ENCODE assay signal across 1 cellular context in the genomic region with DNA sequence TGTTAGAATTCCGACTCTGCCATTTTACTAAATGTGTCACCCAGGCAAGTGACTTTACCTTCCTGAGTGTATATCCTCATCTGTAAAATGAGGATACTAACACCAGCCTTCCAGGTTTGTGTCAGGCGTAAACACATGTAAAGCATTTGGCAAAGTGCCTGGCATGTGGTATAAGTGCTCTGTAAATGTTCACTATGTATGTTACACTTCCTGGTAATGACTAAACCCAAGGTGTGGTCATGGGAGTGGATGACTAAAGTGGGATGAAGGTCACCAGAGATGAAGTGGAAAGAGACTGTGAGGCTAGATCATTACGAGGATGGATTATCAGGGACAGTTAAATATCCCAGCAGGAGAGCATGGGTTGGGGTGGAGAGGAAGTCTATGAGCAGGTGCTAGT.
A peak's percentile ranks its signal among the peaks of the same experiment; 100 is the strongest.
TF ChIP-seq lines count a peak whose summit lies in the region.

No MANE protein-coding gene starts in this region.

TF ChIP-seq in HEK293, 187 proteins besides CTCF, POLR2A, EP300 and RAD21 (continued from another document):
- TF ChIP-seq PRDM10 (tag by site-specific recombination; IDR thresholded peaks at IDR 0.05) (peak; percentile 43; the same call in 1 of the 2 replicates), ZFP37 (tag by site-specific recombination; IDR thresholded peaks at IDR 0.05) (peak; percentile 91), ZNF433 (tag by site-specific recombination; IDR thresholded peaks at IDR 0.05; ENCODE audit: low read depth) (no peak), GLIS1 (tag by site-specific recombination; IDR thresholded peaks at IDR 0.05) (peak; percentile 57), ZSCAN16 (tag by site-specific recombination; IDR thresholded peaks at IDR 0.05) (no peak), ZNF10 (tag by site-specific recombination; IDR thresholded peaks at IDR 0.05) (peak; percentile 82; the same call in 1 of the 2 replicates), ZNF335 (tag by site-specific recombination; conservative IDR thresholded peaks at IDR 0.05) (0 out of 2 replicates have a peak, but pooled peaks have one; percentile 28), KLF17 (tag by site-specific recombination; IDR thresholded peaks at IDR 0.05) (peak; percentile 92), ZNF366 (tag by site-specific recombination; conservative IDR thresholded peaks at IDR 0.05) (peak; percentile 93), ZNF629 (tag by site-specific recombination; IDR thresholded peaks at IDR 0.05) (peak; percentile 81), BCL6B (tag by site-specific recombination; IDR thresholded peaks at IDR 0.05) (peak; percentile 59), PRDM1 (tag by site-specific recombination; IDR thresholded peaks at IDR 0.05) (0 out of 2 replicates have a peak, but pooled peaks have one; percentile 44), BCL11A (tag by site-specific recombination; IDR thresholded peaks at IDR 0.05; ENCODE audit: low read depth) (peak; percentile 31; the same call in 1 of the 2 replicates), ZNF513 (tag by site-specific recombination; IDR thresholded peaks at IDR 0.05) (no peak), SP3 (tag by site-specific recombination; IDR thresholded peaks at IDR 0.05) (peak; percentile 53; the same call in 1 of the 2 replicates), ZBTB17 (tag by site-specific recombination; IDR thresholded peaks at IDR 0.05) (peak; percentile 56), ZFP69B (tag by site-specific recombination; IDR thresholded peaks at IDR 0.05) (0 out of 2 replicates have a peak, but pooled peaks have one; percentile 61), KLF8 (tag by site-specific recombination; IDR thresholded peaks at IDR 0.05) (peak; percentile 33; the same call in 1 of the 2 replicates), KLF1 (tag by site-specific recombination; IDR thresholded peaks at IDR 0.05) (peak; percentile 89), ZBTB21 (tag by site-specific recombination; IDR thresholded peaks at IDR 0.05) (peak; percentile 47; the same call in 1 of the 2 replicates), ZBTB20 (tag by site-specific recombination; IDR thresholded peaks at IDR 0.05) (no peak), SP7 (tag by site-specific recombination; IDR thresholded peaks at IDR 0.05) (peak; percentile 63), ZNF24 (tag by site-specific recombination; IDR thresholded peaks at IDR 0.05) (peak; percentile 74; the same call in 1 of the 2 replicates), ZNF266 (tag by site-specific recombination; IDR thresholded peaks at IDR 0.05; ENCODE audit: low read depth) (no peak), ZNF423 (tag by site-specific recombination; IDR thresholded peaks at IDR 0.05) (no peak)
- TF ChIP-seq, protein P1, sequence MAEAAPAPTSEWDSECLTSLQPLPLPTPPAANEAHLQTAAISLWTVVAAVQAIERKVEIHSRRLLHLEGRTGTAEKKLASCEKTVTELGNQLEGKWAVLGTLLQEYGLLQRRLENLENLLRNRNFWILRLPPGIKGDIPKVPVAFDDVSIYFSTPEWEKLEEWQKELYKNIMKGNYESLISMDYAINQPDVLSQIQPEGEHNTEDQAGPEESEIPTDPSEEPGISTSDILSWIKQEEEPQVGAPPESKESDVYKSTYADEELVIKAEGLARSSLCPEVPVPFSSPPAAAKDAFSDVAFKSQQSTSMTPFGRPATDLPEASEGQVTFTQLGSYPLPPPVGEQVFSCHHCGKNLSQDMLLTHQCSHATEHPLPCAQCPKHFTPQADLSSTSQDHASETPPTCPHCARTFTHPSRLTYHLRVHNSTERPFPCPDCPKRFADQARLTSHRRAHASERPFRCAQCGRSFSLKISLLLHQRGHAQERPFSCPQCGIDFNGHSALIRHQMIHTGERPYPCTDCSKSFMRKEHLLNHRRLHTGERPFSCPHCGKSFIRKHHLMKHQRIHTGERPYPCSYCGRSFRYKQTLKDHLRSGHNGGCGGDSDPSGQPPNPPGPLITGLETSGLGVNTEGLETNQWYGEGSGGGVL (tag by site-specific recombination; IDR thresholded peaks at IDR 0.05): peak; percentile 71
- TF ChIP-seq, protein P2, sequence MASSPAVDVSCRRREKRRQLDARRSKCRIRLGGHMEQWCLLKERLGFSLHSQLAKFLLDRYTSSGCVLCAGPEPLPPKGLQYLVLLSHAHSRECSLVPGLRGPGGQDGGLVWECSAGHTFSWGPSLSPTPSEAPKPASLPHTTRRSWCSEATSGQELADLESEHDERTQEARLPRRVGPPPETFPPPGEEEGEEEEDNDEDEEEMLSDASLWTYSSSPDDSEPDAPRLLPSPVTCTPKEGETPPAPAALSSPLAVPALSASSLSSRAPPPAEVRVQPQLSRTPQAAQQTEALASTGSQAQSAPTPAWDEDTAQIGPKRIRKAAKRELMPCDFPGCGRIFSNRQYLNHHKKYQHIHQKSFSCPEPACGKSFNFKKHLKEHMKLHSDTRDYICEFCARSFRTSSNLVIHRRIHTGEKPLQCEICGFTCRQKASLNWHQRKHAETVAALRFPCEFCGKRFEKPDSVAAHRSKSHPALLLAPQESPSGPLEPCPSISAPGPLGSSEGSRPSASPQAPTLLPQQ (tag by site-specific recombination; IDR thresholded peaks at IDR 0.05): 0 out of 2 replicates have a peak, but pooled peaks have one; percentile 54
- TF ChIP-seq, protein P3, sequence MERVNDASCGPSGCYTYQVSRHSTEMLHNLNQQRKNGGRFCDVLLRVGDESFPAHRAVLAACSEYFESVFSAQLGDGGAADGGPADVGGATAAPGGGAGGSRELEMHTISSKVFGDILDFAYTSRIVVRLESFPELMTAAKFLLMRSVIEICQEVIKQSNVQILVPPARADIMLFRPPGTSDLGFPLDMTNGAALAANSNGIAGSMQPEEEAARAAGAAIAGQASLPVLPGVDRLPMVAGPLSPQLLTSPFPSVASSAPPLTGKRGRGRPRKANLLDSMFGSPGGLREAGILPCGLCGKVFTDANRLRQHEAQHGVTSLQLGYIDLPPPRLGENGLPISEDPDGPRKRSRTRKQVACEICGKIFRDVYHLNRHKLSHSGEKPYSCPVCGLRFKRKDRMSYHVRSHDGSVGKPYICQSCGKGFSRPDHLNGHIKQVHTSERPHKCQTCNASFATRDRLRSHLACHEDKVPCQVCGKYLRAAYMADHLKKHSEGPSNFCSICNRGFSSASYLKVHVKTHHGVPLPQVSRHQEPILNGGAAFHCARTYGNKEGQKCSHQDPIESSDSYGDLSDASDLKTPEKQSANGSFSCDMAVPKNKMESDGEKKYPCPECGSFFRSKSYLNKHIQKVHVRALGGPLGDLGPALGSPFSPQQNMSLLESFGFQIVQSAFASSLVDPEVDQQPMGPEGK (tag by site-specific recombination; IDR thresholded peaks at IDR 0.05): 0 out of 2 replicates have a peak, but pooled peaks have one; percentile 38
- TF ChIP-seq, protein P4, sequence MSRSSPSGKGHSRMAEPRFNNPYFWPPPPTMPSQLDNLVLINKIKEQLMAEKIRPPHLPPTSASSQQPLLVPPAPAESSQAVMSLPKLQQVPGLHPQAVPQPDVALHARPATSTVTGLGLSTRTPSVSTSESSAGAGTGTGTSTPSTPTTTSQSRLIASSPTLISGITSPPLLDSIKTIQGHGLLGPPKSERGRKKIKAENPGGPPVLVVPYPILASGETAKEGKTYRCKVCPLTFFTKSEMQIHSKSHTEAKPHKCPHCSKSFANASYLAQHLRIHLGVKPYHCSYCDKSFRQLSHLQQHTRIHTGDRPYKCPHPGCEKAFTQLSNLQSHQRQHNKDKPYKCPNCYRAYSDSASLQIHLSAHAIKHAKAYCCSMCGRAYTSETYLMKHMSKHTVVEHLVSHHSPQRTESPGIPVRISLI (tag by site-specific recombination; IDR thresholded peaks at IDR 0.05): no peak
- TF ChIP-seq, protein P5, sequence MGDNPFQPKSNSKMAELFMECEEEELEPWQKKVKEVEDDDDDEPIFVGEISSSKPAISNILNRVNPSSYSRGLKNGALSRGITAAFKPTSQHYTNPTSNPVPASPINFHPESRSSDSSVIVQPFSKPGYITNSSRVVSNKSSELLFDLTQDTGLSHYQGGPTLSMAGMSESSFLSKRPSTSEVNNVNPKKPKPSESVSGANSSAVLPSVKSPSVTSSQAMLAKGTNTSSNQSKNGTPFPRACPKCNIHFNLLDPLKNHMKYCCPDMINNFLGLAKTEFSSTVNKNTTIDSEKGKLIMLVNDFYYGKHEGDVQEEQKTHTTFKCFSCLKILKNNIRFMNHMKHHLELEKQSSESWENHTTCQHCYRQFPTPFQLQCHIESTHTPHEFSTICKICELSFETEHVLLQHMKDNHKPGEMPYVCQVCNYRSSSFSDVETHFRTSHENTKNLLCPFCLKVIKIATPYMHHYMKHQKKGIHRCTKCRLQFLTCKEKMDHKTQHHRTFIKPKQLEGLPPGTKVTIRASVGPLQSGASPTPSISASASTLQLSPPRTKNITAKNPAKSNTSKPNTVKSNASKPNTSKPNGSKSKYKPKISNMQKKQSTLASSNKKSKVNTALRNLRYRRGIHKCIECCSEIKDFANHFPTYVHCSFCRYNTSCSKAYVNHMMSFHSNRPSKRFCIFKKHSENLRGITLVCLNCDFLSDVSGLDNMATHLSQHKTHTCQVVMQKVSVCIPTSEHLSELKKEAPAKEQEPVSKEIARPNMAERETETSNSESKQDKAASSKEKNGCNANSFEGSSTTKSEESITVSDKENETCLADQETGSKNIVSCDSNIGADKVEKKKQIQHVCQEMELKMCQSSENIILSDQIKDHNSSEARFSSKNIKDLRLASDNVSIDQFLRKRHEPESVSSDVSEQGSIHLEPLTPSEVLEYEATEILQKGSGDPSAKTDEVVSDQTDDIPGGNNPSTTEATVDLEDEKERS (tag by site-specific recombination; IDR thresholded peaks at IDR 0.05): 0 out of 2 replicates have a peak, but pooled peaks have one; percentile 9
